ENCODE assay signal across 10 cellular contexts in genomic region chr10:32348297-32349198, GRCh38. TPM values are rescaled to one million over a fixed set of nuclear protein-coding genes. Genes with fewer than 3 reads are reported as not detected.
DNase-seq lines count a peak whose midpoint lies in the region; ATAC-seq, FAIRE-seq and TF ChIP-seq lines count a peak whose summit lies in the region.
"Had no signal": no experiment of that assay in that cellular context is flagged by ENCODE, and none has a peak within 500 bp of the region (broad histone marks: within the 10 kb centered on the region; RNA-seq: fewer than 3 reads in every experiment).

No MANE protein-coding gene starts in this region.

- TF ChIP-seq CTCF in HCT116 (IDR thresholded peaks at IDR 0.05 in 2 of 3, conservative IDR thresholded peaks at IDR 0.05 in 1 of 3; ENCODE audit: borderline replicate concordance in 1 of 3, insufficient read depth in 1 of 3, low read depth in 2 of 3, low read length in 2 of 3) (no peak), GM12878 (IDR thresholded peaks at IDR 0.05 in 2 of 3, conservative IDR thresholded peaks at IDR 0.05 in 1 of 3; ENCODE audit: control insufficient read depth in 2 of 3, extremely low read depth in 1 of 3, insufficient read depth in 1 of 3, low read depth in 3 of 3, low read length in 3 of 3) (no peak)

- no peak for FAIRE-seq in GM12878 (lab: Jason Lieb, UNC)
- FAIRE-seq: bronchial epithelial cell had no signal

- H3K27ac ChIP-seq in BLaER1 treated with 17β-estradiol and CSF1 and Interleukin-3, amounts not matched to agents 10 nM and 100 nM, result peak overlapping the region in 4 of 11 experiments; percentile 20 to 64 (median 50); a peak in 6 of 22 replicates
- H3K27ac ChIP-seq in HCT116 (ENCODE audit: low read depth, low read length) (no peak overlapping the region), GM12878 (ENCODE audit: control insufficient read depth, insufficient read depth) (no peak overlapping the region)
- H3K27ac ChIP-seq in naive thymus-derived CD4-positive, alpha-beta T cell (ENCODE audit: low read depth, low read length), result peak overlapping the region; percentile 99

- CTCF ChIA-PET in HCT116 (lab: Charles Lee), result interaction anchor here (1.5 kb wide), 1 partner anchor 27 kb away, joined by 3 read pairs; no protein-coding TSS in a partner anchor
- CTCF ChIA-PET in GM12878 (lab: Yijun Ruan, JAX), result interaction anchor here (0.9 to 3.7 kb wide), 14 partner anchors 8 to 661 kb away, joined by 3 to 19 read pairs (median 4); partner anchors contain the start of gene CCDC7
- CTCF ChIA-PET in naive thymus-derived CD4-positive, alpha-beta T cell (lab: Charles Lee), result interaction anchor here (1.0 to 1.5 kb wide), 5 partner anchors 9 to 101 kb away, joined by 3 to 7 read pairs (median 3); no protein-coding TSS in a partner anchor

- no peaks in the 10 kb centered on the region for H3K9me2 ChIP-seq in HCT116 (ENCODE audit: insufficient read depth)

- no peak overlapping the region for H2AFZ ChIP-seq in HCT116 (ENCODE audit: low read depth, low read length, poor library complexity, severe bottlenecking)
- H2AFZ ChIP-seq in GM12878 (ENCODE audit: control insufficient read depth, low read depth, low read length), result no peak overlapping the region

- SMC1A ChIA-PET in GM12878 (lab: Charles Lee; ENCODE audit: uncharacterized antibody, unreplicated experiment), result interaction anchor here (0.9 to 2.8 kb wide), 18 partner anchors 11 to 1006 kb away, joined by 3 to 25 read pairs (median 4); no protein-coding TSS in a partner anchor

- TF ChIP-seq POLR2A in HCT116 (IDR thresholded peaks at IDR 0.05; ENCODE audit: borderline replicate concordance, extremely low read depth, insufficient read depth, insufficient read length), result no peak
- no peak for TF ChIP-seq POLR2A in GM12878 (IDR thresholded peaks at IDR 0.05; ENCODE audit: low read depth, low read length)

- intact Hi-C loops in HCT116 (cut with micrococcal nuclease), result loop anchor here (5.0 kb wide), 1 partner anchor 659 kb away; no protein-coding TSS in a partner anchor
- intact Hi-C loops in GM12878 (cut with micrococcal nuclease; ENCODE audit: unreplicated experiment), result loop anchor here (10.0 kb wide), 1 partner anchor 294 kb away; the partner anchor contains the start of gene KIF5B
- intact Hi-C loops in naive thymus-derived CD4-positive, alpha-beta T cell (cut with micrococcal nuclease), result loop anchor here (1.0 to 10.0 kb wide), 4 partner anchors 10 to 1644 kb away; partner anchors contain the start of genes ITGB1 (in 1 of the 2) and ZNF438 (in 1 of the 2)

- TF ChIP-seq EP300 in GM12878 (IDR thresholded peaks at IDR 0.05; ENCODE audit: borderline replicate concordance in 1 of 2, control insufficient read depth in 1 of 2, low read depth in 2 of 2, low read length in 2 of 2), result no peak

- peaks cover 0 to 1% (median 0%) of the 10 kb centered on the region in 11 donors for H3K9me3 Mint-ChIP-seq in naive thymus-derived CD4-positive, alpha-beta T cell

- peak overlapping the region; percentile 59 to 96 (median 80) for H3K4me3 Mint-ChIP-seq in naive thymus-derived CD4-positive, alpha-beta T cell

- H3K4me1 ChIP-seq in BLaER1 treated with 17β-estradiol and CSF1 and Interleukin-3, amounts not matched to agents 10 nM and 100 nM, result peaks cover 45 to 67% (median 61%) of the 10 kb centered on the region in 10 experiments
- H3K4me1 ChIP-seq in HCT116 (ENCODE audit: control insufficient read depth in 1 of 2, insufficient read depth in 2 of 2, low read length in 2 of 2) (peaks cover 4 to 19% of the 10 kb centered on the region in 2 experiments; a peak in 3 of 4 replicates), GM12878 (ENCODE audit: control insufficient read depth, insufficient read depth, low read length) (peaks cover 12% of the 10 kb centered on the region)
- peaks cover 39 to 45% of the 10 kb centered on the region in 2 donors for H3K4me1 ChIP-seq in naive thymus-derived CD4-positive, alpha-beta T cell (ENCODE audit: control insufficient read depth in 2 of 2, insufficient read depth in 2 of 2, low read length in 2 of 2)

- peaks cover 0 to 61% (median 25%) of the 10 kb centered on the region in 11 experiments; a peak in 17 of 22 replicates for H4K20me1 ChIP-seq in BLaER1 treated with 17β-estradiol and CSF1 and Interleukin-3, amounts not matched to agents 10 nM and 100 nM
- H4K20me1 ChIP-seq in HCT116 (ENCODE audit: insufficient read depth) (no peaks in the 10 kb centered on the region), GM12878 (ENCODE audit: control insufficient read depth, insufficient read depth) (no peaks in the 10 kb centered on the region)

- peaks cover 6 to 14% (median 13%) of the 10 kb centered on the region in 11 experiments; a peak in 20 of 22 replicates for H3K36me3 ChIP-seq in BLaER1 treated with 17β-estradiol and CSF1 and Interleukin-3, amounts not matched to agents 10 nM and 100 nM
- H3K36me3 ChIP-seq in HCT116 (ENCODE audit: control insufficient read depth in 1 of 2, insufficient read depth in 2 of 2, low read length in 2 of 2) (no peaks in the 10 kb centered on the region), GM12878 (ENCODE audit: control insufficient read depth in 2 of 2, insufficient read depth in 2 of 2, low read length in 1 of 2) (peaks cover 0 to 6% of the 10 kb centered on the region in 2 experiments; a peak in 1 of 4 replicates)
- peaks cover 0 to 7% (median 7%) of the 10 kb centered on the region in 3 experiments for H3K36me3 ChIP-seq in naive thymus-derived CD4-positive, alpha-beta T cell (ENCODE audit: control insufficient read depth in 2 of 3, insufficient read depth in 3 of 3, low read length in 3 of 3)

- in situ Hi-C loops in GM12878 (cut with MboI), result loop anchor here (10.0 kb wide), 2 partner anchors 94 to 294 kb away; partner anchors contain the start of gene KIF5B

- no TSS peak for BruUV-seq in HCT116 (replicated peaks; lab: Mats Ljungman, UMichigan)
- BruUV-seq in GM12878 (replicated peaks; lab: Mats Ljungman, UMichigan), result no TSS peak

- H3K9ac ChIP-seq in BLaER1 treated with 17β-estradiol and CSF1 and Interleukin-3, amounts not matched to agents 10 nM and 100 nM, result peak overlapping the region in 3 of 11 experiments; percentile 100; a peak in 6 of 22 replicates
- H3K9ac ChIP-seq in HCT116 (ENCODE audit: low read length), result no peak overlapping the region
- H3K9ac ChIP-seq in GM12878 (ENCODE audit: control insufficient read depth, insufficient read depth, low read length), result peak overlapping the region; percentile 46; the same call in 1 of the 2 replicates

- H3K9me3 ChIP-seq in BLaER1 treated with 17β-estradiol and CSF1 and Interleukin-3, amounts not matched to agents 10 nM and 100 nM (replicated peaks in 1 of 11), result peaks cover 0 to under 1% (median 0%) of the 10 kb centered on the region in 11 experiments; a peak in 2 of 22 replicates
- H3K9me3 ChIP-seq in HCT116 (ENCODE audit: control insufficient read depth in 1 of 2, insufficient read depth in 1 of 2, low read depth in 1 of 2, low read length in 2 of 2) (no peaks in the 10 kb centered on the region), GM12878 (replicated peaks; ENCODE audit: control insufficient read depth, insufficient read depth, low read length) (no peaks in the 10 kb centered on the region)
- no peaks in the 10 kb centered on the region for H3K9me3 ChIP-seq in naive thymus-derived CD4-positive, alpha-beta T cell (ENCODE audit: control insufficient read depth in 2 of 3, low read length in 3 of 3)

- H3K27ac Mint-ChIP-seq in naive thymus-derived CD4-positive, alpha-beta T cell, result peak overlapping the region; percentile 43 to 100 (median 86)

- peak overlapping the region; percentile 68 to 90 (median 81); a peak in 20 of 22 replicates for H3K4me2 ChIP-seq in BLaER1 treated with 17β-estradiol and CSF1 and Interleukin-3, amounts not matched to agents 10 nM and 100 nM
- peak overlapping the region; percentile 79; the same call in 1 of the 2 replicates for H3K4me2 ChIP-seq in HCT116 (ENCODE audit: low read length)
- peak overlapping the region; percentile 68 for H3K4me2 ChIP-seq in GM12878 (ENCODE audit: control insufficient read depth, insufficient read depth)

- RAD21 ChIA-PET in HCT116 (lab: Charles Lee; ENCODE audit: low non-redundant PET in 1 of 2, low total read pairs in 2 of 2, uncharacterized antibody in 2 of 2, unreplicated experiment in 2 of 2), result no interaction called here
- RAD21 ChIA-PET in GM12878 (lab: Charles Lee; ENCODE audit: unreplicated experiment), result interaction anchor here (0.8 to 2.6 kb wide), 9 partner anchors 11 to 92 kb away, joined by 3 to 14 read pairs (median 4); no protein-coding TSS in a partner anchor

- WGBS in GM12878 (ENCODE audit: insufficient coverage, insufficient replicate concordance, low lambda C conversion rate, missing lambda C conversion rate), result 40% methylated on average over 18 of the region's 18 CpGs

- H3K27me3 ChIP-seq in BLaER1 treated with 17β-estradiol and CSF1 and Interleukin-3, amounts not matched to agents 10 nM and 100 nM, result no peaks in the 10 kb centered on the region
- no peaks in the 10 kb centered on the region for H3K27me3 ChIP-seq in HCT116 (ENCODE audit: insufficient read depth, low read length)
- H3K27me3 ChIP-seq in GM12878 (replicated peaks in 1 of 2; ENCODE audit: control insufficient read depth in 2 of 2, insufficient read depth in 2 of 2, low read length in 1 of 2), result no peaks in the 10 kb centered on the region
- H3K27me3 ChIP-seq in naive thymus-derived CD4-positive, alpha-beta T cell (ENCODE audit: control insufficient read depth in 2 of 2, insufficient read depth in 2 of 2, low read length in 2 of 2), result no peaks in the 10 kb centered on the region

- H3K4me3 ChIP-seq in BLaER1 treated with 17β-estradiol and CSF1 and Interleukin-3, amounts not matched to agents 10 nM and 100 nM, result peak overlapping the region in 2 of 10 experiments; percentile 83 to 91; a peak in 4 of 20 replicates
- H3K4me3 ChIP-seq in HCT116 (replicated peaks in 1 of 2; ENCODE audit: low read depth in 1 of 2, low read length in 2 of 2) (no peak overlapping the region), GM12878 (peak overlapping the region; percentile 72; the same call in 1 of the 2 replicates)
- H3K4me3 ChIP-seq in naive thymus-derived CD4-positive, alpha-beta T cell (ENCODE audit: low read length), result no peak overlapping the region

- H3K27me3 Mint-ChIP-seq in naive thymus-derived CD4-positive, alpha-beta T cell, result no peaks in the 10 kb centered on the region

- H3K36me3 Mint-ChIP-seq in naive thymus-derived CD4-positive, alpha-beta T cell, result peaks cover 0 to 33% (median 6%) of the 10 kb centered on the region in 5 donors

- H3K4me1 Mint-ChIP-seq in naive thymus-derived CD4-positive, alpha-beta T cell, result peaks cover 42 to 73% (median 71%) of the 10 kb centered on the region in 7 donors

- ATAC-seq in HCT116 (no peak), GM12878 (no peak)
- ATAC-seq in naive thymus-derived CD4-positive, alpha-beta T cell, result no peak

- DNase-seq in HCT116 (ENCODE audit: low read depth, low spot score), result no peak
- DNase-seq in GM12878 (ENCODE audit: low read depth, low spot score), result no peak
- DNase-seq in naive thymus-derived CD4-positive, alpha-beta T cell, result no peak
- DNase-seq in UCSD-AML1 (lab: John Stamatoyannopoulos, UW; ENCODE audit: unreplicated experiment), result no peak
- DNase-seq in NCI-H2081 treated with DMSO at 0.1 percent for 48 hours (lab: John Stamatoyannopoulos, UW), result no peak
- DNase-seq in activated effector memory CD4-positive, alpha-beta T cell treated with Interleukin-2 at 50 U/mL for 16 hours, result no peak
- DNase-seq in GM03348 (ENCODE audit: low spot score), result no peak
- DNase-seq: NCI-H2171 treated with DMSO at 0.1 percent for 48 hours had no signal

- H3K79me2 ChIP-seq in HCT116 (ENCODE audit: insufficient read depth, low read length) (peaks cover 25% of the 10 kb centered on the region), GM12878 (ENCODE audit: control insufficient read depth, insufficient read depth, low read length) (peaks cover 41% of the 10 kb centered on the region)

- POLR2A ChIA-PET in HCT116 (lab: Charles Lee), result interaction anchor here (0.5 to 1.0 kb wide), 2 partner anchors 11 to 89 kb away, joined by 3 read pairs; no protein-coding TSS in a partner anchor
- POLR2A ChIA-PET in GM12878 (lab: Charles Lee), result interaction anchor here (0.8 to 2.1 kb wide), 10 partner anchors 12 to 41 kb away, joined by 3 to 9 read pairs (median 4); no protein-coding TSS in a partner anchor
- POLR2A ChIA-PET in naive thymus-derived CD4-positive, alpha-beta T cell (lab: Charles Lee), result interaction anchor here (0.6 to 2.0 kb wide), 10 partner anchors 13 to 109 kb away, joined by 3 to 15 read pairs (median 4); partner anchors contain the start of gene CCDC7

- TF ChIP-seq RAD21 in HCT116 (IDR thresholded peaks at IDR 0.05; ENCODE audit: low read depth), result no peak
- TF ChIP-seq RAD21 in GM12878 (IDR thresholded peaks at IDR 0.05; ENCODE audit: insufficient read depth, low read depth, low read length), result no peak

RNA-seq across cellular contexts. Expression of gene EPC1, which starts 1.6 kb away (rescaled TPM):
- total RNA-seq in HCT116 (2021; ENCODE audit: unreplicated experiment), result 20.1 TPM
- polyA plus RNA-seq in HCT116 (2012), result 16.0 and 18.5 TPM in 2 replicates
- 161 and 173 TPM in 2 replicates for total RNA-seq in GM12878 (2013; cell fraction: nucleolus; rRNA removed)
- 19.0 and 23.7 TPM in 2 replicates for total RNA-seq in GM12878 (2014; rRNA removed)
- 19.2 and 19.7 TPM in 2 replicates for total RNA-seq in GM12878 (2014; rRNA removed; fragmentation: Illumina TruSeq; extraction: Trizol)
- 20.4 and 22.1 TPM in 2 replicates for total RNA-seq in GM12878 (2021)
- 20.9 TPM for polyA plus RNA-seq in GM12878 (2011; ENCODE audit: low read depth)
- 59.2 and 68.1 TPM in 2 replicates for polyA plus RNA-seq in GM12878 (2011; rRNA removed)
- 34.2 and 34.6 TPM in 2 replicates for polyA plus RNA-seq in GM12878 (2011; cell fraction: cytosol; rRNA removed)
- 53.3 and 68.6 TPM in 2 replicates for polyA plus RNA-seq in GM12878 (2011; cell fraction: nucleus; rRNA removed)
- 18.8 and 25.4 TPM in 2 replicates for polyA plus RNA-seq in GM12878 (2012)
- polyA plus RNA-seq in GM12878 (2014; fragmentation: Illumina TruSeq; extraction: Trizol), result 27.8 and 36.2 TPM in 2 replicates
- 1 to 10 TPM; 6.8 to 7.6 TPM for polyA plus RNA-seq in GM12878 (2014; fragmentation: Nextera tagmentation; extraction: Ambion mirVana)
- 20.7 and 21.5 TPM in 2 replicates for polyA plus RNA-seq in GM12878 (2014; rRNA removed)
- polyA plus RNA-seq in GM12878 (2016; fragmentation: Nextera tagmentation; extraction: Ambion mirVana), result 10 to 100 TPM; 15.0 to 15.6 TPM
- 90.9 and 130 TPM in 2 replicates for polyA minus RNA-seq in GM12878 (2011; rRNA and poly(A)+ RNA removed)
- polyA minus RNA-seq in GM12878 (2011; cell fraction: cytosol; rRNA and poly(A)+ RNA removed), result 15.6 and 24.0 TPM in 2 replicates
- 66.1 and 97.8 TPM in 2 replicates for polyA minus RNA-seq in GM12878 (2011; cell fraction: nucleus; rRNA and poly(A)+ RNA removed)
- 100 to 1,000 TPM in 4 of 5 experiments, 10 to 100 TPM in 1; 46.0 to 156 (median 117) TPM for total RNA-seq in naive thymus-derived CD4-positive, alpha-beta T cell
- polyA plus RNA-seq in naive thymus-derived CD4-positive, alpha-beta T cell, result 10 to 100 TPM; 50.0 to 63.3 TPM
